19 cellular contexts compared by ENCODE assay signal in genomic region chr6:41347349-41348050, GRCh38. TPM values are rescaled to one million over a fixed set of nuclear protein-coding genes. Genes with fewer than 3 reads are reported as not detected.
DNase-seq lines count a peak whose midpoint lies in the region; ATAC-seq and TF ChIP-seq lines count a peak whose summit lies in the region.
"Had no signal": no experiment of that assay in that cellular context is flagged by ENCODE, and none has a peak within 500 bp of the region (broad histone marks: within the 10 kb centered on the region; RNA-seq: fewer than 3 reads in every experiment).

No MANE protein-coding gene starts in this region.

- H3K27ac ChIP-seq in gastrocnemius medialis, result no peak overlapping the region

- no peaks in the 10 kb centered on the region for H3K36me3 ChIP-seq in gastrocnemius medialis

- POLR2A ChIA-PET in activated naive CD8-positive, alpha-beta T cell treated with anti-CD3 and anti-CD28 coated beads, Interleukin-2, amount 10 ng/mL, durations not matched to agents 7 days and 5 days (lab: Charles Lee), result interaction anchor here (4.5 kb wide), 1 partner anchor 13 kb away, joined by 91 read pairs; the partner anchor contains the start of gene NCR2

- peak overlapping the region; percentile 28 for H3K27ac Mint-ChIP-seq in activated naive CD8-positive, alpha-beta T cell treated with anti-CD3 and anti-CD28 coated beads, Interleukin-2, amount 10 ng/mL, durations not matched to agents 7 days and 5 days
- H3K27ac Mint-ChIP-seq in activated naive CD8-positive, alpha-beta T cell treated with anti-CD3 and anti-CD28 coated beads, Interleukin-2, amount 50 U/mL, for 24 hours, result no peak overlapping the region
- no peak overlapping the region for H3K27ac Mint-ChIP-seq in osteocyte (ENCODE audit: unreplicated experiment)
- H3K27ac Mint-ChIP-seq: CD14-positive monocyte had no signal

- peaks cover 31% of the 10 kb centered on the region for H3K36me3 Mint-ChIP-seq in activated naive CD8-positive, alpha-beta T cell treated with anti-CD3 and anti-CD28 coated beads, Interleukin-2, amount 10 ng/mL, durations not matched to agents 7 days and 5 days
- H3K36me3 Mint-ChIP-seq in activated naive CD8-positive, alpha-beta T cell treated with anti-CD3 and anti-CD28 coated beads, Interleukin-2, amount 50 U/mL, for 24 hours (ENCODE audit: low read depth), result no peaks in the 10 kb centered on the region
- H3K36me3 Mint-ChIP-seq in osteocyte (ENCODE audit: unreplicated experiment), result no peaks in the 10 kb centered on the region
- H3K36me3 Mint-ChIP-seq: CD14-positive monocyte had no signal

- in situ Hi-C loops in gastrocnemius medialis (cut with MboI; ENCODE audit: low sequenced_read_pairs in 4 of 4), result no loop called here

- peaks cover 20% of the 10 kb centered on the region for H3K9me3 Mint-ChIP-seq in activated naive CD8-positive, alpha-beta T cell treated with anti-CD3 and anti-CD28 coated beads, Interleukin-2, amount 10 ng/mL, durations not matched to agents 7 days and 5 days
- H3K9me3 Mint-ChIP-seq in activated naive CD8-positive, alpha-beta T cell treated with anti-CD3 and anti-CD28 coated beads, Interleukin-2, amount 50 U/mL, for 24 hours, result peaks cover 10% of the 10 kb centered on the region
- H3K9me3 Mint-ChIP-seq in osteocyte (ENCODE audit: unreplicated experiment), result peaks cover 13% of the 10 kb centered on the region

- ATAC-seq in activated naive CD8-positive, alpha-beta T cell treated with anti-CD3 and anti-CD28 coated beads, Interleukin-2, amount 10 ng/mL, durations not matched to agents 7 days and 5 days (ENCODE audit: low read depth), result no peak
- no peak for ATAC-seq in activated naive CD8-positive, alpha-beta T cell treated with anti-CD3 and anti-CD28 coated beads, Interleukin-2, amount 50 U/mL, for 24 hours
- ATAC-seq in gastrocnemius medialis, result no peak

- no peak for DNase-seq in activated naive CD8-positive, alpha-beta T cell treated with anti-CD3 and anti-CD28 coated beads, Interleukin-2, amount 10 ng/mL, durations not matched to agents 7 days and 5 days
- DNase-seq in activated naive CD8-positive, alpha-beta T cell treated with anti-CD3 and anti-CD28 coated beads, Interleukin-2, amount 50 U/mL, for 24 hours, result no peak
- DNase-seq in amniotic epithelial cell (ENCODE audit: low read depth) (peak; percentile 23), fibroblast of mammary gland (ENCODE audit: low read depth) (peak; percentile 47), osteocyte (ENCODE audit: extremely low spot score, unreplicated experiment) (peak; percentile 54), gastrocnemius medialis (no peak), hippocampal formation (lab: John Stamatoyannopoulos, UW) (no peak)
- DNase-seq: Caco-2, DMS153, H7, KBM-7, NCI-H1048, NCI-H1436 treated with DMSO at 0.1 percent for 48 hours, NCI-H2029 treated with DMSO at 0.1 percent for 48 hours, NCI-H2171 treated with DMSO at 0.1 percent for 48 hours, NCI-H446 treated with DMSO at 0.1 percent for 48 hours, OCI-M1 had no signal

- peaks cover 62% of the 10 kb centered on the region for H3K4me1 Mint-ChIP-seq in activated naive CD8-positive, alpha-beta T cell treated with anti-CD3 and anti-CD28 coated beads, Interleukin-2, amount 10 ng/mL, durations not matched to agents 7 days and 5 days
- peaks cover 22% of the 10 kb centered on the region for H3K4me1 Mint-ChIP-seq in activated naive CD8-positive, alpha-beta T cell treated with anti-CD3 and anti-CD28 coated beads, Interleukin-2, amount 50 U/mL, for 24 hours
- H3K4me1 Mint-ChIP-seq in osteocyte (ENCODE audit: unreplicated experiment), result no peaks in the 10 kb centered on the region
- H3K4me1 Mint-ChIP-seq: CD14-positive monocyte had no signal

- no peak for TF ChIP-seq CTCF in fibroblast of mammary gland (conservative IDR thresholded peaks at IDR 0.05; ENCODE audit: control insufficient read depth, insufficient read depth, low read depth, low read length)
- no peak for TF ChIP-seq CTCF in osteocyte (IDR thresholded peaks at IDR 0.05)
- no peak for TF ChIP-seq CTCF in gastrocnemius medialis (IDR thresholded peaks at IDR 0.05 in 4 of 5, conservative IDR thresholded peaks at IDR 0.05 in 1 of 5)

- H3K4me3 ChIP-seq in fibroblast of mammary gland (ENCODE audit: control insufficient read depth, low read depth, low read length) (no peak overlapping the region), gastrocnemius medialis (no peak overlapping the region)

- no peaks in the 10 kb centered on the region for H3K4me1 ChIP-seq in gastrocnemius medialis

- H3K27me3 Mint-ChIP-seq in activated naive CD8-positive, alpha-beta T cell treated with anti-CD3 and anti-CD28 coated beads, Interleukin-2, amount 10 ng/mL, durations not matched to agents 7 days and 5 days, result peaks cover 2% of the 10 kb centered on the region
- H3K27me3 Mint-ChIP-seq in activated naive CD8-positive, alpha-beta T cell treated with anti-CD3 and anti-CD28 coated beads, Interleukin-2, amount 50 U/mL, for 24 hours, result peaks cover 7% of the 10 kb centered on the region
- H3K27me3 Mint-ChIP-seq in osteocyte (ENCODE audit: unreplicated experiment), result peaks cover 74% of the 10 kb centered on the region

- H3K9me3 ChIP-seq in gastrocnemius medialis, result no peaks in the 10 kb centered on the region
- H3K9me3 ChIP-seq: Caco-2 had no signal

- no peak for TF ChIP-seq POLR2A in gastrocnemius medialis (IDR thresholded peaks at IDR 0.05)

- H3K27me3 ChIP-seq in gastrocnemius medialis, result peaks cover 3 to 20% (median 12%) of the 10 kb centered on the region in 3 donors

- intact Hi-C loops in gastrocnemius medialis (cut with DNase I; ENCODE audit: low total_unique reads), result no loop called here

- H3K4me3 Mint-ChIP-seq in activated naive CD8-positive, alpha-beta T cell treated with anti-CD3 and anti-CD28 coated beads, Interleukin-2, amount 10 ng/mL, durations not matched to agents 7 days and 5 days, result no peak overlapping the region
- H3K4me3 Mint-ChIP-seq in activated naive CD8-positive, alpha-beta T cell treated with anti-CD3 and anti-CD28 coated beads, Interleukin-2, amount 50 U/mL, for 24 hours, result no peak overlapping the region
- no peak overlapping the region for H3K4me3 Mint-ChIP-seq in osteocyte (ENCODE audit: unreplicated experiment)
- H3K4me3 Mint-ChIP-seq: CD14-positive monocyte had no signal

RNA-seq across cellular contexts. Expression of gene NCR2, which starts 12.1 kb away (rescaled TPM):
- under 1 TPM; 0.82 to 1.00 TPM for total RNA-seq in activated naive CD8-positive, alpha-beta T cell treated with anti-CD3 and anti-CD28 coated beads, Interleukin-2, amount 10 ng/mL, durations not matched to agents 7 days and 5 days
- total RNA-seq in osteocyte (not detected in 2 replicates), gastrocnemius medialis (not detected)
- total RNA-seq: Caco-2, H7, RPMI7951 had no signal

Comparison
In these comparisons a context has a peak if more than half of its experiments do, and no peak if none do; other contexts are left out.
1. DNase-seq: peak in amniotic epithelial cell (single experiment), fibroblast of mammary gland (single experiment) and osteocyte (single experiment); none in activated naive CD8-positive, alpha-beta T cell treated with anti-CD3 and anti-CD28 coated beads, Interleukin-2, amount 10 ng/mL, durations not matched to agents 7 days and 5 days (single experiment), activated naive CD8-positive, alpha-beta T cell treated with anti-CD3 and anti-CD28 coated beads, Interleukin-2, amount 50 U/mL, for 24 hours (single experiment), gastrocnemius medialis (0 of 2) and hippocampal formation (0 of 2).